In the genomic region with DNA sequence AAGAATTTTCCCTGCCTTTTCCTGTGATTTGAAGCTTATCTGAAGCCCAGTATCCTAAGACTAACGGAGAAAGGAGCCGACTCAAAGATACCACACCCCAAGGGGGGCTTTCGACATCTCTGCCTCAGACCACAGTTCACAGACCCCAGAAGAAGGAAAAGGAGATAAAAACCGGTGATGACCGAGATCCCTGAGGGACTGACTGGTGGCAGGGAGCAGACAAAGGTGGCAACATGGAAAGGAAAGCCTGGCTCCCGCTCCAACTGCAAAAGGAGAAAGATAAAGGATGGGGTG, we compare ENCODE assay signal across 8 cellular contexts. TPM values are rescaled to one million over a fixed set of nuclear protein-coding genes. Genes with fewer than 3 reads are reported as not detected.
DNase-seq lines count a peak whose midpoint lies in the region; ATAC-seq and TF ChIP-seq lines count a peak whose summit lies in the region.

No MANE protein-coding gene starts in this region.

- WGBS in esophagus, 2 donors: 0 to 2% methylated on average over 6 of the region's 6 CpGs

- TF ChIP-seq CTCF in GM06990 (IDR thresholded peaks at IDR 0.05; ENCODE audit: insufficient read depth, low read length, poor library complexity, severe bottlenecking) (no peak), OCI-LY7 (conservative IDR thresholded peaks at IDR 0.05; ENCODE audit: low read length) (no peak), omental fat pad (IDR thresholded peaks at IDR 0.05) (no peak)

- POLR2A ChIA-PET in OCI-LY7 (lab: Charles Lee): interaction anchor here (0.5 to 1.2 kb wide), 4 partner anchors 8 to 75 kb away, joined by 3 read pairs; no protein-coding TSS in a partner anchor

- peak overlapping the region; percentile 90 for H3K4me2 ChIP-seq in OCI-LY7 (ENCODE audit: low read length)

- H3K27me3 ChIP-seq in GM06990 (replicated peaks; ENCODE audit: control insufficient read depth, insufficient read depth, low read length) (no peaks in the 10 kb centered on the region), esophagus (ENCODE audit: control insufficient read depth in 1 of 2, insufficient read depth in 2 of 2, low read length in 2 of 2) (no peaks in the 10 kb centered on the region)

- H3K27ac ChIP-seq in OCI-LY7 (ENCODE audit: low read depth, low read length, poor library complexity, severe bottlenecking): peak overlapping the region; percentile 78
- H3K27ac ChIP-seq in esophagus (ENCODE audit: low read depth in 2 of 2, low read length in 1 of 2): peak overlapping the region; percentile 97 to 99

- H3K4me3 ChIP-seq in GM06990 (replicated peaks; ENCODE audit: low read depth, low read length) (peak overlapping the region; percentile 96), OCI-LY7 (ENCODE audit: low read depth, low read length, poor library complexity, severe bottlenecking) (peak overlapping the region; percentile 84), esophagus (ENCODE audit: low read depth in 1 of 2, low read length in 2 of 2) (peak overlapping the region; percentile 87 to 99)

- intact Hi-C loops in OCI-LY7 (cut with micrococcal nuclease; ENCODE audit: unreplicated experiment): loop anchor here (1.0 kb wide), 1 partner anchor 103 kb away; no protein-coding TSS in a partner anchor

- ATAC-seq in omental fat pad (ENCODE audit: low FRiP score) (peak; percentile 3), GM19455 (IDR thresholded peaks at IDR 0.05; ENCODE audit: unreplicated experiment) (no peak)

- no peak overlapping the region; the same call in 1 of the 2 replicates for H2AFZ ChIP-seq in OCI-LY7 (ENCODE audit: low read length)

- peaks cover 61% of the 10 kb centered on the region for H3K4me1 ChIP-seq in OCI-LY7 (ENCODE audit: insufficient read depth, low read length, poor library complexity, severe bottlenecking)
- H3K4me1 ChIP-seq in esophagus (ENCODE audit: control insufficient read depth in 2 of 2, insufficient read depth in 2 of 2, low read length in 1 of 2): peaks cover 0 to 3% of the 10 kb centered on the region in 2 donors

- peaks cover 56% of the 10 kb centered on the region for H3K79me2 ChIP-seq in OCI-LY7 (ENCODE audit: insufficient read depth, low read depth, low read length)

- H3K36me3 ChIP-seq in GM06990 (ENCODE audit: control insufficient read depth, insufficient read depth, low read length) (no peaks in the 10 kb centered on the region; the same call in 1 of the 2 replicates), OCI-LY7 (ENCODE audit: insufficient read depth, low read length) (peaks cover 28% of the 10 kb centered on the region), esophagus (ENCODE audit: control insufficient read depth in 2 of 2, insufficient read depth in 2 of 2, low read length in 1 of 2) (no peaks in the 10 kb centered on the region)

- no TSS peak for BruUV-seq in OCI-LY7 (replicated peaks; lab: Mats Ljungman, UMichigan)

- no peaks in the 10 kb centered on the region for H3K9me2 ChIP-seq in OCI-LY7 (ENCODE audit: insufficient read depth, low read length)

- H3K9me3 ChIP-seq in OCI-LY7 (ENCODE audit: low read length) (no peaks in the 10 kb centered on the region), esophagus (ENCODE audit: control insufficient read depth in 2 of 2, insufficient read depth in 1 of 2, low read depth in 1 of 2, low read length in 1 of 2) (no peaks in the 10 kb centered on the region)

- no peak for DNase-seq in GM06990 (ENCODE audit: extremely low read depth, insufficient read length)
- peak; percentile 18 for DNase-seq in OCI-LY7 (ENCODE audit: low spot score)
- no peak for DNase-seq in omental fat pad (ENCODE audit: low spot score)
- DNase-seq in ureter (ENCODE audit: low spot score): no peak
- no peak for DNase-seq in NCI-H1436 (lab: John Stamatoyannopoulos, UW)
- no peak for DNase-seq in COLO668 (lab: John Stamatoyannopoulos, UW; ENCODE audit: unreplicated experiment)

- H4K20me1 ChIP-seq in OCI-LY7 (ENCODE audit: insufficient read depth, low read length): peaks cover 13% of the 10 kb centered on the region; the same call in 1 of the 2 replicates

- CTCF ChIA-PET in OCI-LY7 (lab: Charles Lee; ENCODE audit: unreplicated experiment): no interaction called here

RNA-seq across cellular contexts. Expression of gene STK38, which starts 0.7 kb away (rescaled TPM):
- total RNA-seq in OCI-LY7 (2014; rRNA removed; shearing (Covaris generic)): 22.4 and 29.4 TPM in 2 replicates
- total RNA-seq in OCI-LY7 (2022): 42.5 and 46.5 TPM in 2 replicates
- 10 to 100 TPM; 24.0 to 32.2 TPM for polyA plus RNA-seq in esophagus
- 10 to 100 TPM; 19.2 to 43.2 (median 31.3) TPM for total RNA-seq in omental fat pad
- 47.5 TPM for total RNA-seq in ureter

RNA-seq across cellular contexts. Expression of gene SRSF3, which starts 47.6 kb away (rescaled TPM):
- total RNA-seq in OCI-LY7 (2014; rRNA removed; shearing (Covaris generic)): 316 and 557 TPM in 2 replicates
- total RNA-seq in OCI-LY7 (2022) (498 and 539 TPM in 2 replicates), omental fat pad (100 to 1,000 TPM; 162 to 260 (median 189) TPM), ureter (306 TPM)
- polyA plus RNA-seq in esophagus: 100 to 1,000 TPM; 103 to 247 TPM
